Comparison of ENCODE assay signal across 8 cellular contexts in the genomic region with DNA sequence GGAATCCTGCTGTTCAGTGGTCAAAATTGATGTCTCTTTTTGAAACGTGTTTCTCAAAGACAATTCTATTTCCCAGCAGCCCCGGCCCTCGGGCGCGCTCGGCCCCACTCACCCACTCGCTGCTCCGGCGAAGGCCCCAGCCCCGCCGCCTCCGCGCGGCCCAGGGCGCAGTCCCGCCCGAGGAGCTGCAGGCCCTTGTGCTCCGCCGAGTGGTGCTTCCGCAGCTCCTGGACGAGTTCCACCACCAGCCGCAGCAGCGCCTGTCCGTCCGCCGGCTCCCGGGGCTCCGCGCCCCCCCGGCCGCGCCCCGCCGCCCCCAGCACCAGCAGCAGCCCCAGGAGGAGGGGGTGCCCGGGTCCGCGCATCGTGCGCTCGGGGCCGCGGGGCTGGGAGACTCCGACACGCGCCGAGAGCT. TPM values are rescaled to one million over a fixed set of nuclear protein-coding genes. Genes with fewer than 3 reads are reported as not detected.
DNase-seq lines count a peak whose midpoint lies in the region; ATAC-seq and TF ChIP-seq lines count a peak whose summit lies in the region.

No MANE protein-coding gene starts in this region.

- CTCF ChIA-PET in AG04449 (lab: Yijun Ruan, JAX): interaction anchor here (9.3 kb wide), 1 partner anchor 39 kb away, joined by 99 read pairs; no protein-coding TSS in a partner anchor

- peak overlapping the region; percentile 25 for H3K4me3 ChIP-seq in AG04449 (ENCODE audit: low read depth, low read length)

- DNase-seq in AG04449 (ENCODE audit: low read depth, low spot score): no peak
- peak; percentile 50 for DNase-seq in dermis blood vessel endothelial cell
- peak; percentile 19 to 43 for DNase-seq in lung microvascular endothelial cell (ENCODE audit: low read depth in 2 of 2)
- DNase-seq in activated gamma-delta T cell (lab: John Stamatoyannopoulos, UW): no peak
- DNase-seq in substantia nigra (lab: John Stamatoyannopoulos, UW): no peak

- TF ChIP-seq CTCF in AG04449 (IDR thresholded peaks at IDR 0.05; ENCODE audit: insufficient read depth, low read length, missing control alignments): no peak

- ATAC-seq in HG03025 (IDR thresholded peaks at IDR 0.05; ENCODE audit: low FRiP score, unreplicated experiment) (peak; percentile 55), HG02938 (IDR thresholded peaks at IDR 0.05; ENCODE audit: unreplicated experiment) (no peak), GM18502 (IDR thresholded peaks at IDR 0.05; ENCODE audit: poor library complexity, unreplicated experiment) (no peak)

- POLR2A ChIA-PET in AG04449 (lab: Yijun Ruan, JAX): no interaction called here

- H3K27ac ChIP-seq in substantia nigra (ENCODE audit: low read depth, low read length, poor library complexity, severe bottlenecking): no peak overlapping the region

RNA-seq across cellular contexts. Expression of a gene that starts 0.4 kb away (rescaled TPM):
- total RNA-seq in dermis blood vessel endothelial cell: 0.28 TPM in 1 of 2 replicates, not detected in the other
- not detected in 2 replicates for total RNA-seq in lung microvascular endothelial cell

RNA-seq across cellular contexts. Expression of a gene that starts 22.7 kb away (rescaled TPM):
- total RNA-seq in dermis blood vessel endothelial cell (68.1 and 96.8 TPM in 2 replicates), lung microvascular endothelial cell (53.6 and 87.2 TPM in 2 replicates)

RNA-seq across cellular contexts. Expression of a gene that starts 23.6 kb away (rescaled TPM):
- total RNA-seq in dermis blood vessel endothelial cell (17.9 and 28.6 TPM in 2 replicates), lung microvascular endothelial cell (11.1 and 13.7 TPM in 2 replicates)

Comparison
In these comparisons a context has a peak if more than half of its experiments do, and no peak if none do; other contexts are left out.
1. DNase-seq: peak in dermis blood vessel endothelial cell (single experiment) and lung microvascular endothelial cell (2 of 2); none in AG04449 (single experiment), activated gamma-delta T cell (single experiment) and substantia nigra (0 of 49).